10 cellular contexts compared by ENCODE assay signal in genomic region chr15:31343831-31344230, GRCh38. TPM values are rescaled to one million over a fixed set of nuclear protein-coding genes. Genes with fewer than 3 reads are reported as not detected.
DNase-seq lines count a peak whose midpoint lies in the region; ATAC-seq and TF ChIP-seq lines count a peak whose summit lies in the region.
"Had no signal": no experiment of that assay in that cellular context is flagged by ENCODE, and none has a peak within 500 bp of the region (broad histone marks: within the 10 kb centered on the region; RNA-seq: fewer than 3 reads in every experiment).

No MANE protein-coding gene starts in this region.

- DNase-seq in CD14-positive monocyte (ENCODE audit: low spot score) (no peak), Karpas-422 (peak; percentile 64), psoas muscle (no peak), NOMO-1 treated with DMSO at 0.1 percent for 48 hours (lab: John Stamatoyannopoulos, UW; ENCODE audit: unreplicated experiment) (no peak), A172 (ENCODE audit: low spot score) (no peak), left lobe of liver (ENCODE audit: low spot score) (no peak), cortex of kidney (lab: John Stamatoyannopoulos, UW) (no peak)
- DNase-seq in effector memory CD4-positive, alpha-beta T cell, result no peak
- DNase-seq: activated T-cell treated with anti-CD3 and anti-CD28 coated beads, Interleukin-2, amount 50 U/mL, for 4 hours had no signal

- no peaks in the 10 kb centered on the region for H3K27me3 Mint-ChIP-seq in CD14-positive monocyte (ENCODE audit: low read depth in 3 of 3)

- peak; percentile 8 to 30 (median 13) for ATAC-seq in psoas muscle
- no peak for ATAC-seq in left lobe of liver
- ATAC-seq: activated T-cell treated with anti-CD3 and anti-CD28 coated beads, Interleukin-2, amount 50 U/mL, for 4 hours had no signal

- H3K4me3 ChIP-seq in Karpas-422 (ENCODE audit: low read length) (peak overlapping the region; percentile 62), psoas muscle (peak overlapping the region; percentile 11)
- H3K4me3 ChIP-seq in effector memory CD4-positive, alpha-beta T cell (ENCODE audit: insufficient read depth, low read depth, low read length, poor library complexity, severe bottlenecking), result no peak overlapping the region
- H3K4me3 ChIP-seq: coronary artery had no signal

- H3K36me3 Mint-ChIP-seq in CD14-positive monocyte, result peaks cover 23 to 77% of the 10 kb centered on the region in 2 donors

- H3K4me1 Mint-ChIP-seq in CD14-positive monocyte, result peaks cover 86% of the 10 kb centered on the region

- H3K9me3 Mint-ChIP-seq in CD14-positive monocyte, result no peaks in the 10 kb centered on the region
- H3K9me3 Mint-ChIP-seq: activated T-cell treated with anti-CD3 and anti-CD28 coated beads, Interleukin-2, amount 50 U/mL, for 4 hours had no signal

- H3K4me3 Mint-ChIP-seq in CD14-positive monocyte, result no peak overlapping the region

- H3K9me3 ChIP-seq in Karpas-422 (ENCODE audit: low read length), result no peaks in the 10 kb centered on the region
- H3K9me3 ChIP-seq in effector memory CD4-positive, alpha-beta T cell (ENCODE audit: control insufficient read depth, low read length), result no peaks in the 10 kb centered on the region
- H3K9me3 ChIP-seq in psoas muscle, result no peaks in the 10 kb centered on the region

- peak overlapping the region; percentile 65 for H3K9ac ChIP-seq in Karpas-422 (ENCODE audit: low read length)

- no peaks in the 10 kb centered on the region for H3K9me2 ChIP-seq in Karpas-422 (replicated peaks; ENCODE audit: insufficient read depth, low read length)

- H3K27ac Mint-ChIP-seq in CD14-positive monocyte, result peak overlapping the region in 4 of 7 donors; percentile 54 to 82 (median 64)

- intact Hi-C loops in CD14-positive monocyte (cut with micrococcal nuclease) (no loop called here), psoas muscle (cut with DNase I) (loop anchor here in 1 of 2 donors (10.0 kb wide), 1 partner anchor 379 kb away; no protein-coding TSS in a partner anchor)

- H3K36me3 ChIP-seq in Karpas-422 (ENCODE audit: insufficient read depth, low read length), result no peaks in the 10 kb centered on the region
- peaks cover 13% of the 10 kb centered on the region for H3K36me3 ChIP-seq in effector memory CD4-positive, alpha-beta T cell (ENCODE audit: control insufficient read depth, insufficient read depth, low read length)
- no peaks in the 10 kb centered on the region for H3K36me3 ChIP-seq in psoas muscle (ENCODE audit: insufficient read depth in 1 of 2, low read depth in 1 of 2)

- H4K20me1 ChIP-seq in Karpas-422 (ENCODE audit: insufficient read depth, low read depth, low read length), result peaks cover 73% of the 10 kb centered on the region; the same call in 1 of the 2 replicates

- H2AFZ ChIP-seq in Karpas-422 (ENCODE audit: low read length), result no peak overlapping the region

- WGBS in psoas muscle, 3 donors, result 14 to 25% (median 19%) methylated on average over 5 of the region's 5 CpGs

- no peak for TF ChIP-seq CTCF in CD14-positive monocyte (IDR thresholded peaks at IDR 0.05)
- no peak for TF ChIP-seq CTCF in psoas muscle (IDR thresholded peaks at IDR 0.05)

- H3K27me3 ChIP-seq in Karpas-422 (ENCODE audit: low read length), result no peaks in the 10 kb centered on the region
- no peaks in the 10 kb centered on the region for H3K27me3 ChIP-seq in effector memory CD4-positive, alpha-beta T cell (replicated peaks; ENCODE audit: control insufficient read depth, insufficient read depth, low read length, poor library complexity, severe bottlenecking)
- H3K27me3 ChIP-seq in psoas muscle (ENCODE audit: insufficient read depth in 3 of 3, low read length in 2 of 3), result no peaks in the 10 kb centered on the region

- peaks cover 94% of the 10 kb centered on the region for H3K79me2 ChIP-seq in Karpas-422 (ENCODE audit: low read length)

- peak overlapping the region; percentile 89 for H3K27ac ChIP-seq in Karpas-422 (ENCODE audit: low read length)
- peak overlapping the region; percentile 79 for H3K27ac ChIP-seq in effector memory CD4-positive, alpha-beta T cell (ENCODE audit: insufficient read depth, low read length, poor library complexity, severe bottlenecking)
- peak overlapping the region; percentile 78 for H3K27ac ChIP-seq in psoas muscle

- H3K4me2 ChIP-seq in Karpas-422 (ENCODE audit: low read depth, low read length, poor library complexity, severe bottlenecking), result peak overlapping the region; percentile 71

- H3K4me1 ChIP-seq in Karpas-422 (ENCODE audit: low read length), result peaks cover 97% of the 10 kb centered on the region
- peaks cover 99% of the 10 kb centered on the region for H3K4me1 ChIP-seq in effector memory CD4-positive, alpha-beta T cell (ENCODE audit: control insufficient read depth, insufficient read depth, low read length, poor library complexity, severe bottlenecking)
- H3K4me1 ChIP-seq in psoas muscle, result peaks cover 85% of the 10 kb centered on the region

RNA-seq across cellular contexts. Expression of gene KLF13, which starts 17.2 kb away (rescaled TPM):
- 10 to 100 TPM; 22.5 to 28.0 TPM for polyA plus RNA-seq in CD14-positive monocyte
- total RNA-seq in Karpas-422 (2014; rRNA removed; shearing (Covaris generic); ENCODE audit: low replicate concordance), result 32.9 and 38.8 TPM in 2 replicates
- total RNA-seq in psoas muscle, result 10 to 100 TPM; 11.9 to 45.6 (median 25.2) TPM
- 10 to 100 TPM; 14.5 to 29.0 (median 20.4) TPM for polyA plus RNA-seq in psoas muscle
- total RNA-seq in A172 (2014; rRNA removed; shearing (Covaris generic)), result 19.6 and 27.9 TPM in 2 replicates
- 91.9 TPM for total RNA-seq in left lobe of liver
